In the genomic region with DNA sequence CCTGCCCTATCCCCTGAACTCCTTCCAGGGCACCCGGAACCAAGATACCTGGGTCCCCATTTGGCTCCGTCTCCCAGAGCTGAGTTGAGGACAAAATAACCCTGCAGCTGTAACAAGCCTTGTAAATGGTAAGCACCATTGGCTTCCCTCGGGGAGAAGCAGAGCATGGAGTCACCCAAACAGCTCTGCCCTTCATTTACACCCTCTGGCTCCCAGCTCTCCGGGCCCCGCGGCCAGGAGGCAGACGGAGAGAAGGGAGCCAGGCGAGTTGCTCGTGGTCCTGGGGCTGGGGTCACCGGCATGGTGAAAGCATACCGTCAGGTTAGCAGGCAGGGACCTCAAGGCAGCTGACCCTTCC, we compare ENCODE assay signal across 9 cellular contexts. TPM values are rescaled to one million over a fixed set of nuclear protein-coding genes. Genes with fewer than 3 reads are reported as not detected.
A peak's percentile ranks its signal among the peaks of the same experiment; 100 is the strongest.
DNase-seq lines count a peak whose midpoint lies in the region; ATAC-seq and TF ChIP-seq lines count a peak whose summit lies in the region.
"Had no signal": no experiment of that assay in that cellular context is flagged by ENCODE, and none has a peak within 500 bp of the region (broad histone marks: within the 10 kb centered on the region; RNA-seq: fewer than 3 reads in every experiment).

No MANE protein-coding gene starts in this region.

- H3K36me3 ChIP-seq in RWPE2 (ENCODE audit: low read depth) (no peaks in the 10 kb centered on the region), sigmoid colon (peaks cover 0 to 6% (median 0%) of the 10 kb centered on the region in 4 donors)

- no peak for DNase-seq in GM12864 (ENCODE audit: low read depth)
- no peak for DNase-seq in RWPE2 (ENCODE audit: low spot score)
- no peak for DNase-seq in fibroblast of mammary gland (ENCODE audit: low read depth)
- no peak for DNase-seq in sigmoid colon
- no peak for DNase-seq in SKM-1 (lab: John Stamatoyannopoulos, UW; ENCODE audit: unreplicated experiment)
- no peak for DNase-seq in hepatic stellate cell (ENCODE audit: low spot score)

- ATAC-seq in RWPE2 (ENCODE audit: low read depth) (no peak), HG03025 (IDR thresholded peaks at IDR 0.05; ENCODE audit: low FRiP score, unreplicated experiment) (no peak), GM18909 (IDR thresholded peaks at IDR 0.05; ENCODE audit: poor library complexity, unreplicated experiment) (no peak)

- no peak for TF ChIP-seq EP300 in sigmoid colon (IDR thresholded peaks at IDR 0.05)

- no peaks in the 10 kb centered on the region for H3K9me3 ChIP-seq in RWPE2 (ENCODE audit: severe bottlenecking)
- no peaks in the 10 kb centered on the region for H3K9me3 ChIP-seq in sigmoid colon

- no peaks in the 10 kb centered on the region for H3K27me3 ChIP-seq in RWPE2 (ENCODE audit: insufficient read depth, poor library complexity, severe bottlenecking)
- H3K27me3 ChIP-seq in sigmoid colon: no peaks in the 10 kb centered on the region

- H3K4me3 ChIP-seq in GM12864 (ENCODE audit: low read depth, low read length) (peak overlapping the region; percentile 79), RWPE2 (ENCODE audit: severe bottlenecking) (peak overlapping the region; percentile 68), fibroblast of mammary gland (ENCODE audit: control insufficient read depth, low read depth, low read length) (peak overlapping the region; percentile 62), sigmoid colon (peak overlapping the region; percentile 71 to 95 (median 88))

- H3K4me1 ChIP-seq in RWPE2 (ENCODE audit: insufficient read depth, poor library complexity, severe bottlenecking): peaks cover 21% of the 10 kb centered on the region
- H3K4me1 ChIP-seq in sigmoid colon: peaks cover 0 to 61% (median 49%) of the 10 kb centered on the region in 4 donors

- TF ChIP-seq CTCF in GM12864 (IDR thresholded peaks at IDR 0.05; ENCODE audit: low read depth, low read length, missing control alignments): no peak
- no peak for TF ChIP-seq CTCF in RWPE2 (IDR thresholded peaks at IDR 0.05; ENCODE audit: poor library complexity, severe bottlenecking)
- no peak for TF ChIP-seq CTCF in fibroblast of mammary gland (conservative IDR thresholded peaks at IDR 0.05; ENCODE audit: control insufficient read depth, insufficient read depth, low read depth, low read length)
- TF ChIP-seq CTCF in sigmoid colon (IDR thresholded peaks at IDR 0.05): no peak

- WGBS in sigmoid colon, 2 donors: 59 to 66% methylated on average over 11 of the region's 11 CpGs

- no peak for TF ChIP-seq POLR2A in sigmoid colon (IDR thresholded peaks at IDR 0.05)

- intact Hi-C loops in sigmoid colon (cut with DNase I): no loop called here

- H3K27ac ChIP-seq in RWPE2 (ENCODE audit: poor library complexity, severe bottlenecking) (peak overlapping the region; percentile 66), sigmoid colon (peak overlapping the region; percentile 96 to 98 (median 97))
- H3K27ac ChIP-seq: HL-60 had no signal

RNA-seq across cellular contexts. Expression of a gene that starts 2.1 kb away (rescaled TPM):
- total RNA-seq in sigmoid colon: 10 to 100 TPM; 21.0 to 28.5 (median 24.2) TPM
- 10 to 100 TPM; 28.2 to 40.9 (median 34.0) TPM for polyA plus RNA-seq in sigmoid colon

RNA-seq across cellular contexts. Expression of a gene that starts 13.9 kb away (rescaled TPM):
- total RNA-seq in sigmoid colon: not detected
- 10 to 100 TPM in 1 of 3 donors, 1 to 10 TPM in 1, under 1 TPM in 1; 0.07 to 12.6 (median 9.2) TPM for polyA plus RNA-seq in sigmoid colon

RNA-seq across cellular contexts. Expression of a gene that starts 46.4 kb away (rescaled TPM):
- 1 to 10 TPM; 4.1 to 4.9 (median 4.7) TPM for total RNA-seq in sigmoid colon
- polyA plus RNA-seq in sigmoid colon: 1 to 10 TPM; 1.6 to 4.8 (median 3.3) TPM

RNA-seq across cellular contexts. Expression of a gene that starts 47.3 kb away (rescaled TPM):
- total RNA-seq in sigmoid colon: 10 to 100 TPM in 1 of 4 donors, 1 to 10 TPM in 3; 2.0 to 13.8 (median 4.4) TPM
- 1 to 10 TPM in 1 of 3 donors, not detected in 2; 1.5 TPM for polyA plus RNA-seq in sigmoid colon

RNA-seq across cellular contexts. Expression of a gene that starts 54.2 kb away (rescaled TPM):
- total RNA-seq in sigmoid colon: 100 to 1,000 TPM; 116 to 154 (median 151) TPM
- polyA plus RNA-seq in sigmoid colon: 100 to 1,000 TPM; 209 to 309 (median 254) TPM
